8 cellular contexts compared by ENCODE assay signal in the genomic region with DNA sequence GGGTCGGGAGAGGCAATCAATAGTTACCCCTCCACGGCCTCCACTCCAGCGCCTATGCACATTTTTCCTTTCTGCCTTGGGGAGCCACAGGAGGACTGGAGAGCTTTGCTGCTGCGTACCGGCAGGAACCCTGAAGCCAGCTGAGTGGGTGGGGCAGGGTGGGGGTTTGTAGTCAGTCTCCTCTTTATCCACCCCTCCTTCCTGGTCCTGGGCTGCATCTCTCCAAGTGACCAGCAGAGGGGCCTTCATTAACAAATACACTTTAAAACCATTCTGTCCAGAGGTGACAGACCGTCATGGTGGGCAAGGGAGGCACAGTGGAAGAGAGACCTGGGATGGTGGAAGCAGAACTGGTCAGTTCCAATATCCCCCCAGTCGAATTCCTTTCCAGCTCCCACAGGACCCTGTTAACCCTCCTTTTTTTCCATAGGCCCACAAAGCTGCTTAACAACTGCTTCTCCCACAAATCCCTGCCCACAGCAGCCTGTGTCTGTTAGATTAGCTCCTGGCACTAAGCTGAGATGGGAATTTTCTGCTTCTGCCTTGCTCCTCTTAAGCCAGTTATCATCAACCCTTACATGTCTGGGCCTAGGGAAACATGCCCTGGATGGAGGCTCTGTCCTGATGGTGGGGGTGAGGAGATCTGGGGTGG. TPM values are rescaled to one million over a fixed set of nuclear protein-coding genes. Genes with fewer than 3 reads are reported as not detected.
DNase-seq lines count a peak whose midpoint lies in the region; ATAC-seq, FAIRE-seq and TF ChIP-seq lines count a peak whose summit lies in the region.

No MANE protein-coding gene starts in this region.

- H3K4me3 Mint-ChIP-seq in immature natural killer cell = no peak overlapping the region

- in situ Hi-C loops in K562 (cut with MboI) = no loop called here

- intact Hi-C loops in K562 (cut with micrococcal nuclease) = loop anchor here (1.0 kb wide), 1 partner anchor 52 kb away; no protein-coding TSS in a partner anchor

- peak; percentile 44 to 62 for TF ChIP-seq RAD21 in K562 (CRISPR knock-in tag; conservative IDR thresholded peaks at IDR 0.05 in 1 of 2, IDR thresholded peaks at IDR 0.05 in 1 of 2)

- peak overlapping the region; percentile 72; the same call in 1 of the 2 replicates for H2AFZ ChIP-seq in K562 (ENCODE audit: low read depth, low read length)

- BruUV-seq in K562 (replicated peaks; lab: Mats Ljungman, UMichigan) = no TSS peak

- FAIRE-seq in K562 (lab: Jason Lieb, UNC) = peak; percentile 97

- CTCF ChIA-PET in K562 (lab: Yijun Ruan, JAX; ENCODE audit: low intra/inter-chr PET ratio) = no interaction called here

- H3K4me1 Mint-ChIP-seq in immature natural killer cell = peaks cover 7 to 8% of the 10 kb centered on the region in 2 donors

- H3K9me1 ChIP-seq in K562 (ENCODE audit: control insufficient read depth, insufficient read depth, low read length) = no peaks in the 10 kb centered on the region

- H3K4me3 ChIP-seq in NT2/D1 (ENCODE audit: insufficient read length, low read depth) = no peak overlapping the region
- H3K4me3 ChIP-seq in K562 = no peak overlapping the region

- H3K79me2 ChIP-seq in K562 (ENCODE audit: control insufficient read depth, insufficient read depth, low read length) = no peaks in the 10 kb centered on the region

- H3K9me3 ChIP-seq in NT2/D1 (ENCODE audit: insufficient read depth, low read length) (no peaks in the 10 kb centered on the region), K562 (replicated peaks; ENCODE audit: control insufficient read depth, insufficient read depth, low read depth, low read length) (no peaks in the 10 kb centered on the region)

- peaks cover 23% of the 10 kb centered on the region for H3K27me3 ChIP-seq in NT2/D1 (ENCODE audit: insufficient read depth, insufficient read length)
- H3K27me3 ChIP-seq in K562 (ENCODE audit: control insufficient read depth in 2 of 2, insufficient read depth in 2 of 2, low read length in 2 of 2) = peaks cover 0 to 13% of the 10 kb centered on the region in 2 experiments; a peak in 2 of 5 replicates

- H3K36me3 ChIP-seq in NT2/D1 (ENCODE audit: insufficient read depth, insufficient read length, low read length) (no peaks in the 10 kb centered on the region), K562 (ENCODE audit: control insufficient read depth, insufficient read depth, low read length) (no peaks in the 10 kb centered on the region)

- ATAC-seq in HG03354 (IDR thresholded peaks at IDR 0.05; ENCODE audit: poor library complexity, severe bottlenecking, unreplicated experiment) (peak; percentile 69), K562 (peak; percentile 95)

- no peak for TF ChIP-seq EP300 in K562 (IDR thresholded peaks at IDR 0.05; ENCODE audit: low read length)

- H3K27me3 Mint-ChIP-seq in immature natural killer cell (ENCODE audit: low read depth in 3 of 3) = peaks cover 8 to 27% (median 17%) of the 10 kb centered on the region in 3 donors

- 0 out of 2 replicates have a peak overlapping the region, but pooled peaks have one; percentile 13 for H3K4me2 ChIP-seq in K562 (ENCODE audit: insufficient read depth, low read length)

- H4K20me1 ChIP-seq in K562 (replicated peaks; ENCODE audit: control insufficient read depth, insufficient read depth, low read length) = no peaks in the 10 kb centered on the region

- TF ChIP-seq POLR2A in K562 (conservative IDR thresholded peaks at IDR 0.05) = no peak

- no peak overlapping the region for H3K9ac ChIP-seq in NT2/D1 (ENCODE audit: insufficient read length, low read depth)
- H3K9ac ChIP-seq in K562 (ENCODE audit: insufficient read depth in 1 of 2, low read depth in 2 of 2, low read length in 2 of 2) = no peak overlapping the region

- H3K9me3 Mint-ChIP-seq in immature natural killer cell = no peaks in the 10 kb centered on the region

- POLR2A ChIA-PET in K562 (lab: Yijun Ruan, JAX) = interaction anchor here (0.9 kb wide), 1 partner anchor 98 kb away, joined by 3 read pairs; no protein-coding TSS in a partner anchor

- peaks cover 0 to 3% (median 0%) of the 10 kb centered on the region in 3 donors for H3K36me3 Mint-ChIP-seq in immature natural killer cell

- H3K4me1 ChIP-seq in NT2/D1 (ENCODE audit: insufficient read depth, insufficient read length) = peaks cover 8% of the 10 kb centered on the region
- peaks cover 13 to 22% of the 10 kb centered on the region in 2 experiments; a peak in 4 of 5 replicates for H3K4me1 ChIP-seq in K562 (replicated peaks in 1 of 2; ENCODE audit: control insufficient read depth in 2 of 2, insufficient read depth in 2 of 2, low read length in 2 of 2)

- no peak overlapping the region for H3K27ac ChIP-seq in K562 (ENCODE audit: extremely low read depth, low read depth, low read length)

- DNase-seq in SIG-M5 treated with dmso at 0.1 percent for 504 hours (lab: John Stamatoyannopoulos, UW; ENCODE audit: unreplicated experiment) (peak; percentile 72), SIG-M5 (lab: John Stamatoyannopoulos, UW) (no peak), NT2/D1 (ENCODE audit: low read depth, low spot score) (peak; percentile 74), K562 (ENCODE audit: extremely low read depth in 1 of 4, low spot score in 3 of 4) (peak; percentile 88 to 95 (median 95)), immature natural killer cell (peak in 2 of 3 donors; percentile 23 to 29)
- DNase-seq in stimulated activated CD4-positive, alpha-beta T cell treated with anti-CD3 and anti-CD28 coated beads, Interleukin-4, amount 100 ng/mL, for 24 hours = peak; percentile 20
- DNase-seq in effector CD8-positive, alpha-beta T cell (lab: John Stamatoyannopoulos, UW) = no peak

- WGBS in K562 (ENCODE audit: insufficient coverage, low coverage, missing lambda C conversion rate) = 5% methylated on average over 7 of the region's 7 CpGs

- no peak overlapping the region for H3K27ac Mint-ChIP-seq in immature natural killer cell

- peak; percentile 72 to 77 (median 73) for TF ChIP-seq CTCF in K562 (IDR thresholded peaks at IDR 0.05 in 2 of 3, conservative IDR thresholded peaks at IDR 0.05 in 1 of 3; ENCODE audit: insufficient read depth in 2 of 3, low read depth in 1 of 3, low read length in 3 of 3)

RNA-seq across cellular contexts. Expression of gene ABCG4, which starts 3.9 kb away (rescaled TPM):
- 0.37 and 1.3 TPM in 2 replicates for total RNA-seq in K562 (2011; cell fraction: chromatin; rRNA removed; ENCODE audit: low replicate concordance)
- total RNA-seq in K562 (2011; cell fraction: nucleolus; rRNA removed) = 0.13 and 0.50 TPM in 2 replicates
- total RNA-seq in K562 (2011; cell fraction: nucleoplasm; rRNA removed) = 0.66 and 0.99 TPM in 2 replicates
- total RNA-seq in K562 (2014; rRNA removed) (0.09 TPM in 1 of 2 replicates, not detected in the other), K562 (2014; rRNA removed; fragmentation: Illumina TruSeq; extraction: Trizol) (not detected in 2 replicates), K562 (2015; rRNA removed; fragmentation: Illumina TruSeq; extraction: Trizol) (not detected in 2 replicates), K562 (2021) (0.11 and 0.13 TPM in 2 replicates)
- polyA plus RNA-seq in K562 (2011; rRNA removed) (0.04 and 0.08 TPM in 2 replicates), K562 (2014; fragmentation: Illumina TruSeq; extraction: Trizol) (0.07 and 0.11 TPM in 2 replicates), K562 (2014; fragmentation: Nextera tagmentation; extraction: Ambion mirVana) (not detected), K562 (2014; rRNA removed) (0.03 and 0.05 TPM in 2 replicates), immature natural killer cell (not detected)
- 0.04 and 0.12 TPM in 2 replicates for polyA plus RNA-seq in K562 (2011; cell fraction: cytosol; rRNA removed)
- polyA plus RNA-seq in K562 (2011; cell fraction: nucleus; rRNA removed) = 0.59 and 0.63 TPM in 2 replicates
- 0.13 TPM in 1 of 2 replicates, not detected in the other for polyA plus RNA-seq in K562 (2012)
- polyA minus RNA-seq in K562 (2011; rRNA and poly(A)+ RNA removed) = 0.11 and 0.21 TPM in 2 replicates
- not detected in 2 replicates for polyA minus RNA-seq in K562 (2011; cell fraction: cytosol; rRNA and poly(A)+ RNA removed)
- polyA minus RNA-seq in K562 (2011; cell fraction: nucleus; rRNA and poly(A)+ RNA removed) = 0.33 and 0.54 TPM in 2 replicates

RNA-seq across cellular contexts. Expression of gene HINFP, which starts 23.6 kb away (rescaled TPM):
- 110 and 177 TPM in 2 replicates for total RNA-seq in K562 (2011; cell fraction: chromatin; rRNA removed; ENCODE audit: low replicate concordance)
- total RNA-seq in K562 (2011; cell fraction: nucleolus; rRNA removed) = 95.9 and 97.1 TPM in 2 replicates
- 112 and 129 TPM in 2 replicates for total RNA-seq in K562 (2011; cell fraction: nucleoplasm; rRNA removed)
- 15.1 and 17.0 TPM in 2 replicates for total RNA-seq in K562 (2014; rRNA removed)
- total RNA-seq in K562 (2014; rRNA removed; fragmentation: Illumina TruSeq; extraction: Trizol) = 14.5 and 15.8 TPM in 2 replicates
- 13.8 and 13.9 TPM in 2 replicates for total RNA-seq in K562 (2015; rRNA removed; fragmentation: Illumina TruSeq; extraction: Trizol)
- total RNA-seq in K562 (2021) = 23.5 and 24.6 TPM in 2 replicates
- polyA plus RNA-seq in K562 (2011; rRNA removed) = 29.4 and 41.9 TPM in 2 replicates
- polyA plus RNA-seq in K562 (2011; cell fraction: cytosol; rRNA removed) = 33.8 and 41.0 TPM in 2 replicates
- 89.9 and 99.2 TPM in 2 replicates for polyA plus RNA-seq in K562 (2011; cell fraction: nucleus; rRNA removed)
- 15.5 and 24.5 TPM in 2 replicates for polyA plus RNA-seq in K562 (2012)
- polyA plus RNA-seq in K562 (2014; fragmentation: Illumina TruSeq; extraction: Trizol) = 19.1 and 21.5 TPM in 2 replicates
- 10 to 100 TPM; 22.5 to 34.1 TPM for polyA plus RNA-seq in K562 (2014; fragmentation: Nextera tagmentation; extraction: Ambion mirVana)
- polyA plus RNA-seq in K562 (2014; rRNA removed) = 24.0 and 30.5 TPM in 2 replicates
- polyA minus RNA-seq in K562 (2011; rRNA and poly(A)+ RNA removed) = 32.2 and 33.0 TPM in 2 replicates
- polyA minus RNA-seq in K562 (2011; cell fraction: cytosol; rRNA and poly(A)+ RNA removed) = 8.2 and 17.7 TPM in 2 replicates
- polyA minus RNA-seq in K562 (2011; cell fraction: nucleus; rRNA and poly(A)+ RNA removed) = 28.0 and 41.1 TPM in 2 replicates
- 10 to 100 TPM in 2 of 3 donors, 1 to 10 TPM in 1; 9.2 to 18.6 (median 11.0) TPM for polyA plus RNA-seq in immature natural killer cell

RNA-seq across cellular contexts. Expression of gene NLRX1, which starts 23.6 kb away (rescaled TPM):
- 0.86 and 3.6 TPM in 2 replicates for total RNA-seq in K562 (2011; cell fraction: chromatin; rRNA removed; ENCODE audit: low replicate concordance)
- 1.8 and 3.5 TPM in 2 replicates for total RNA-seq in K562 (2011; cell fraction: nucleolus; rRNA removed)
- total RNA-seq in K562 (2011; cell fraction: nucleoplasm; rRNA removed) = 1.1 and 1.3 TPM in 2 replicates
- total RNA-seq in K562 (2014; rRNA removed) (1.3 and 1.4 TPM in 2 replicates), K562 (2014; rRNA removed; fragmentation: Illumina TruSeq; extraction: Trizol) (0.19 and 0.22 TPM in 2 replicates), K562 (2015; rRNA removed; fragmentation: Illumina TruSeq; extraction: Trizol) (0.34 and 0.69 TPM in 2 replicates), K562 (2021) (2.1 and 2.3 TPM in 2 replicates)
- polyA plus RNA-seq in K562 (2011; rRNA removed) (0.55 and 1.4 TPM in 2 replicates), K562 (2014; fragmentation: Illumina TruSeq; extraction: Trizol) (0.49 and 1.1 TPM in 2 replicates), K562 (2014; fragmentation: Nextera tagmentation; extraction: Ambion mirVana) (under 1 TPM; 0.04 to 0.06 TPM), K562 (2014; rRNA removed) (1.1 and 2.1 TPM in 2 replicates), immature natural killer cell (10 to 100 TPM; 10.7 to 20.9 (median 11.0) TPM)
- polyA plus RNA-seq in K562 (2011; cell fraction: cytosol; rRNA removed) = 0.81 and 4.1 TPM in 2 replicates
- polyA plus RNA-seq in K562 (2011; cell fraction: nucleus; rRNA removed) = 0.76 and 5.1 TPM in 2 replicates
- 1.0 and 2.3 TPM in 2 replicates for polyA plus RNA-seq in K562 (2012)
- polyA minus RNA-seq in K562 (2011; rRNA and poly(A)+ RNA removed) = 0.27 and 1.2 TPM in 2 replicates
- polyA minus RNA-seq in K562 (2011; cell fraction: cytosol; rRNA and poly(A)+ RNA removed) = 1.4 and 3.4 TPM in 2 replicates
- polyA minus RNA-seq in K562 (2011; cell fraction: nucleus; rRNA and poly(A)+ RNA removed) = 0.67 and 2.3 TPM in 2 replicates

RNA-seq across cellular contexts. Expression of gene C2CD2L, which starts 37.8 kb away (rescaled TPM):
- 55.3 and 136 TPM in 2 replicates for total RNA-seq in K562 (2011; cell fraction: chromatin; rRNA removed; ENCODE audit: low replicate concordance)
- total RNA-seq in K562 (2011; cell fraction: nucleolus; rRNA removed) = 108 and 111 TPM in 2 replicates
- total RNA-seq in K562 (2011; cell fraction: nucleoplasm; rRNA removed) = 77.1 and 102 TPM in 2 replicates
- total RNA-seq in K562 (2014; rRNA removed) = 16.9 and 23.8 TPM in 2 replicates
- total RNA-seq in K562 (2014; rRNA removed; fragmentation: Illumina TruSeq; extraction: Trizol) = 6.9 and 11.8 TPM in 2 replicates
- 14.8 and 15.6 TPM in 2 replicates for total RNA-seq in K562 (2015; rRNA removed; fragmentation: Illumina TruSeq; extraction: Trizol)
- 34.1 and 41.2 TPM in 2 replicates for total RNA-seq in K562 (2021)
- polyA plus RNA-seq in K562 (2011; rRNA removed) = 10.8 and 19.6 TPM in 2 replicates
- 13.0 and 21.3 TPM in 2 replicates for polyA plus RNA-seq in K562 (2011; cell fraction: cytosol; rRNA removed)
- 40.4 and 77.6 TPM in 2 replicates for polyA plus RNA-seq in K562 (2011; cell fraction: nucleus; rRNA removed)
- polyA plus RNA-seq in K562 (2012) = 20.0 and 49.0 TPM in 2 replicates
- polyA plus RNA-seq in K562 (2014; fragmentation: Illumina TruSeq; extraction: Trizol) = 29.7 and 34.7 TPM in 2 replicates
- polyA plus RNA-seq in K562 (2014; fragmentation: Nextera tagmentation; extraction: Ambion mirVana) = 1 to 10 TPM in 1 of 2 experiments, under 1 TPM in 1; 0.66 to 1.0 TPM
- 22.4 and 25.7 TPM in 2 replicates for polyA plus RNA-seq in K562 (2014; rRNA removed)
- 14.8 and 15.7 TPM in 2 replicates for polyA minus RNA-seq in K562 (2011; rRNA and poly(A)+ RNA removed)
- polyA minus RNA-seq in K562 (2011; cell fraction: cytosol; rRNA and poly(A)+ RNA removed) = 14.0 and 18.9 TPM in 2 replicates
- 42.3 and 43.5 TPM in 2 replicates for polyA minus RNA-seq in K562 (2011; cell fraction: nucleus; rRNA and poly(A)+ RNA removed)
- polyA plus RNA-seq in immature natural killer cell = 1 to 10 TPM; 1.0 to 7.7 (median 2.6) TPM

RNA-seq across cellular contexts. Expression of gene NHERF4, which starts 40.3 kb away (rescaled TPM):
- total RNA-seq in K562 (2011; cell fraction: chromatin; rRNA removed; ENCODE audit: low replicate concordance) = not detected in 2 replicates
- total RNA-seq in K562 (2011; cell fraction: nucleolus; rRNA removed) = not detected in 2 replicates
- total RNA-seq in K562 (2011; cell fraction: nucleoplasm; rRNA removed) = not detected in 2 replicates
- total RNA-seq in K562 (2014; rRNA removed) = not detected in 2 replicates
- not detected in 2 replicates for total RNA-seq in K562 (2014; rRNA removed; fragmentation: Illumina TruSeq; extraction: Trizol)
- not detected in 2 replicates for total RNA-seq in K562 (2015; rRNA removed; fragmentation: Illumina TruSeq; extraction: Trizol)
- not detected in 2 replicates for total RNA-seq in K562 (2021)
- polyA plus RNA-seq in K562 (2011; rRNA removed) = not detected in 2 replicates
- polyA plus RNA-seq in K562 (2011; cell fraction: cytosol; rRNA removed) = not detected in 2 replicates
- not detected in 2 replicates for polyA plus RNA-seq in K562 (2011; cell fraction: nucleus; rRNA removed)
- polyA plus RNA-seq in K562 (2012) = not detected in 2 replicates
- polyA plus RNA-seq in K562 (2014; fragmentation: Illumina TruSeq; extraction: Trizol) = not detected in 2 replicates
- polyA plus RNA-seq in K562 (2014; fragmentation: Nextera tagmentation; extraction: Ambion mirVana) = not detected
- not detected in 2 replicates for polyA plus RNA-seq in K562 (2014; rRNA removed)
- polyA minus RNA-seq in K562 (2011; rRNA and poly(A)+ RNA removed) = not detected in 2 replicates
- polyA minus RNA-seq in K562 (2011; cell fraction: cytosol; rRNA and poly(A)+ RNA removed) = not detected in 2 replicates
- polyA minus RNA-seq in K562 (2011; cell fraction: nucleus; rRNA and poly(A)+ RNA removed) = not detected in 2 replicates
- under 1 TPM in 1 of 3 donors, not detected in 2; 0.24 TPM for polyA plus RNA-seq in immature natural killer cell

Comparison
In these comparisons a context has a peak if more than half of its experiments do, and no peak if none do; other contexts are left out.
1. DNase-seq: peak in SIG-M5 treated with dmso at 0.1 percent for 504 hours (single experiment), NT2/D1 (single experiment), K562 (4 of 4), immature natural killer cell (2 of 3) and stimulated activated CD4-positive, alpha-beta T cell treated with anti-CD3 and anti-CD28 coated beads, Interleukin-4, amount 100 ng/mL, for 24 hours (single experiment); none in SIG-M5 (single experiment) and effector CD8-positive, alpha-beta T cell (single experiment).